Comparison of ENCODE assay signal across 12 cellular contexts in the genomic region with DNA sequence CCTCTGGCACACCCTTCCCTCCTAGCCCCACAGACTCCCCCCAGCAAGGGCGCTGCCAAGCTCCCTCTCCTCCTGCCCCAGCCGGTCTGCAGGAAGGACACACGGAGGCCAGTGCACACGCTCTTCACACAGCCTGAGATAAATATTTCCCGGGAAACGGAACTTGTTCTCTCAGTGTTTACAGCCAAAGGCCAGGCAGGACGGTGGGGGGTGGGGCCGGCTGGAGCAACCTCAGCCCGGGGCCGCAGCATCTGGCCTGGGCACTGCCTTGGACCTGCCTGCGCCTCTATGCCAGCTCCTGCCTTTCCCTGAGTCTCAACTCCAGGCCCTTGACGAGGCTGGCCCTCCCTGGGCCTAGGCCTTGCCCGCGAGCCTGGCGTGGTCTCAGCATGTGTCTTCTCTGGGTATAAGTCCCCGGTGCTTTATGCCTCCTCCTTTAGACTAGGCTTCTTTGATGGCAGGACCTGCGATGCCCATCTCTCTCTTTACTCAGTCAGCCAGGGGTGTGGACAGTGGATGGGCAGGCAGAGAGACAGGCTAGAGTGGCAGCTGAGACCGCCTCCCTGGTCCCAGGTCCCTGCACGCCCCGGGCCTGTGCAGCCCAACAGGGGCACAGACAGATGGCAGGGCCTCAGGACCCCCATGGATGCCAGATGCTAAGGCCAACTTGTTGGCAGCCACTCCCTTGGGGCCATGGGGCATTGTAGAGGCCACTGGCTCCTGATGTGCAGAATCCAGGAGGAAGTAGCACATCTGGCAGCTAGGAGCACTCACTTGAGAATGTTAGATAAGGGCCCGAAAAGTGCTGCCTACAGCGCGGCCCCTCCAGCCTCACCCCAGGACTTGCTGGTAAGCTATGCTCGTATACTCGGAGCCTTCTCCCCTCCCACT. TPM values are rescaled to one million over a fixed set of nuclear protein-coding genes. Genes with fewer than 3 reads are reported as not detected.
DNase-seq lines count a peak whose midpoint lies in the region; ATAC-seq, FAIRE-seq and TF ChIP-seq lines count a peak whose summit lies in the region.
"Had no signal": no experiment of that assay in that cellular context is flagged by ENCODE, and none has a peak within 500 bp of the region (broad histone marks: within the 10 kb centered on the region; RNA-seq: fewer than 3 reads in every experiment).

No MANE protein-coding gene starts in this region.

- H3K27me3 Mint-ChIP-seq in activated T-cell treated with anti-CD3 and anti-CD28 coated beads, Interleukin-2, amount 50 U/mL, for 24 hours, result no peaks in the 10 kb centered on the region

- H3K9me3 Mint-ChIP-seq in activated T-cell treated with anti-CD3 and anti-CD28 coated beads, Interleukin-2, amount 50 U/mL, for 24 hours, result no peaks in the 10 kb centered on the region
- H3K9me3 Mint-ChIP-seq: central memory CD8-positive, alpha-beta T cell had no signal

- H3K9me3 ChIP-seq in right lobe of liver (no peaks in the 10 kb centered on the region), subcutaneous abdominal adipose tissue (ENCODE audit: control insufficient read depth in 5 of 5, low read length in 5 of 5) (no peaks in the 10 kb centered on the region)
- H3K9me3 ChIP-seq: thoracic aorta had no signal

- no peak overlapping the region for H3K27ac Mint-ChIP-seq in activated T-cell treated with anti-CD3 and anti-CD28 coated beads, Interleukin-2, amount 50 U/mL, for 24 hours

- intact Hi-C loops in dorsolateral prefrontal cortex (cut with DNase I) (no loop called here), right lobe of liver (cut with DNase I) (no loop called here)

- H3K27ac ChIP-seq in dorsolateral prefrontal cortex (peak overlapping the region in 57 of 59 donors; percentile 35 to 97 (median 84)), right lobe of liver (peak overlapping the region; percentile 61 to 81 (median 72)), subcutaneous abdominal adipose tissue (ENCODE audit: low read depth, low read length) (peak overlapping the region; percentile 76)

- FAIRE-seq in GM12891 (lab: Jason Lieb, UNC), result no peak

- H3K36me3 ChIP-seq in right lobe of liver, result no peaks in the 10 kb centered on the region
- H3K36me3 ChIP-seq in subcutaneous abdominal adipose tissue (ENCODE audit: control insufficient read depth in 5 of 5, insufficient read depth in 5 of 5, low read length in 5 of 5), result peaks cover 0 to 24% (median 2%) of the 10 kb centered on the region in 5 donors
- H3K36me3 ChIP-seq: thoracic aorta had no signal

- DNase-seq in NCI-H1694 treated with DMSO at 0.1 percent for 48 hours (lab: John Stamatoyannopoulos, UW) (peak; percentile 56), dorsolateral prefrontal cortex (no peak), right lobe of liver (peak; percentile 81 to 86 (median 82)), GM12891 (ENCODE audit: insufficient read length, low spot score) (no peak), pons (ENCODE audit: low spot score) (no peak)
- DNase-seq in activated T-cell treated with anti-CD3 and anti-CD28 coated beads, Interleukin-2, amount 50 U/mL, for 24 hours, result no peak
- DNase-seq: activated CD8-positive, alpha-beta memory T cell treated with anti-CD3 and anti-CD28 coated beads, Interleukin-2, amount 50 U/mL, for 4 hours; DND-41 had no signal

- TF ChIP-seq POLR2A in right lobe of liver (IDR thresholded peaks at IDR 0.05), result no peak
- TF ChIP-seq POLR2A in GM12891 (IDR thresholded peaks at IDR 0.05; ENCODE audit: low read depth, low read length), result no peak

- peaks cover 0 to 18% (median 0%) of the 10 kb centered on the region in 4 donors for H3K4me1 ChIP-seq in right lobe of liver
- H3K4me1 ChIP-seq in subcutaneous abdominal adipose tissue (ENCODE audit: control insufficient read depth in 5 of 5, insufficient read depth in 5 of 5, low read length in 5 of 5), result peaks cover 4 to 83% (median 32%) of the 10 kb centered on the region in 5 donors

- no peaks in the 10 kb centered on the region for H3K36me3 Mint-ChIP-seq in activated T-cell treated with anti-CD3 and anti-CD28 coated beads, Interleukin-2, amount 50 U/mL, for 24 hours (ENCODE audit: low read depth)

- WGBS in right lobe of liver (ENCODE audit: insufficient coverage, low coverage, low lambda C conversion rate, missing lambda C conversion rate), result 60% methylated on average over 1 of the region's 25 CpGs

- H3K9ac ChIP-seq in subcutaneous abdominal adipose tissue (ENCODE audit: low read length in 5 of 5), result peak overlapping the region in 1 of 5 donors; percentile 51

- no peak overlapping the region for H3K4me3 Mint-ChIP-seq in activated T-cell treated with anti-CD3 and anti-CD28 coated beads, Interleukin-2, amount 50 U/mL, for 24 hours
- H3K4me3 Mint-ChIP-seq: central memory CD8-positive, alpha-beta T cell had no signal

- ATAC-seq in right lobe of liver (peak; percentile 83 to 89 (median 87)), HG03469 (IDR thresholded peaks at IDR 0.05; ENCODE audit: unreplicated experiment) (no peak)

- no peak for TF ChIP-seq CTCF in dorsolateral prefrontal cortex (IDR thresholded peaks at IDR 0.05 in 54 of 56, conservative IDR thresholded peaks at IDR 0.05 in 2 of 56; ENCODE audit: low read depth in 1 of 56, partially characterized antibody in 56 of 56)
- TF ChIP-seq CTCF in right lobe of liver (IDR thresholded peaks at IDR 0.05), result no peak

- H3K4me3 ChIP-seq in dorsolateral prefrontal cortex (no peak overlapping the region), right lobe of liver (no peak overlapping the region), subcutaneous abdominal adipose tissue (ENCODE audit: low read depth in 1 of 5, low read length in 5 of 5) (peak overlapping the region in 2 of 5 donors; percentile 6 to 8)
- H3K4me3 ChIP-seq: thoracic aorta had no signal

- H3K27me3 ChIP-seq in dorsolateral prefrontal cortex (no peaks in the 10 kb centered on the region), right lobe of liver (no peaks in the 10 kb centered on the region), subcutaneous abdominal adipose tissue (ENCODE audit: control insufficient read depth in 5 of 5, insufficient read depth in 4 of 5, low read length in 5 of 5) (peaks cover 0 to 2% (median 0%) of the 10 kb centered on the region in 5 donors)

- H3K4me1 Mint-ChIP-seq in activated T-cell treated with anti-CD3 and anti-CD28 coated beads, Interleukin-2, amount 50 U/mL, for 24 hours (ENCODE audit: low read depth), result peaks cover 9% of the 10 kb centered on the region

TF ChIP-seq in GM12891, 5 proteins besides CTCF, POLR2A, EP300 and RAD21:
- TF ChIP-seq SPI1 (IDR thresholded peaks at IDR 0.05; ENCODE audit: low read depth, low read length) (no peak), TAF1 (IDR thresholded peaks at IDR 0.05; ENCODE audit: low read depth, low read length) (no peak), POU2F2 (IDR thresholded peaks at IDR 0.05; ENCODE audit: low read depth, low read length) (no peak), POLR2AphosphoS5 (IDR thresholded peaks at IDR 0.05; ENCODE audit: low read depth, low read length) (no peak), PAX5 (IDR thresholded peaks at IDR 0.05; ENCODE audit: insufficient read depth, low read length, severe bottlenecking) (no peak)

RNA-seq across cellular contexts. Expression of a gene that starts 48.2 kb away (rescaled TPM):
- total RNA-seq in dorsolateral prefrontal cortex (100 to 1,000 TPM in 119 of 120 experiments, 10 to 100 TPM in 1; 92.8 to 412 (median 240) TPM), right lobe of liver (10 to 100 TPM; 11.2 to 46.3 (median 22.8) TPM)
- polyA plus RNA-seq in GM12891 (2012; ENCODE audit: low read depth, missing spikeins), result 0.51 TPM

Comparison
In these comparisons a context has a peak if more than half of its experiments do, and no peak if none do; other contexts are left out.
1. DNase-seq: peak in NCI-H1694 treated with DMSO at 0.1 percent for 48 hours (single experiment) and right lobe of liver (3 of 3); none in dorsolateral prefrontal cortex (0 of 10), activated T-cell treated with anti-CD3 and anti-CD28 coated beads, Interleukin-2, amount 50 U/mL, for 24 hours (single experiment), GM12891 (single experiment) and pons (single experiment).
2. Peak in every context shown above with its lines, with median percentiles within 50 percentile points of each other: H3K27ac ChIP-seq.